22 cellular contexts compared by ENCODE assay signal in the genomic region with DNA sequence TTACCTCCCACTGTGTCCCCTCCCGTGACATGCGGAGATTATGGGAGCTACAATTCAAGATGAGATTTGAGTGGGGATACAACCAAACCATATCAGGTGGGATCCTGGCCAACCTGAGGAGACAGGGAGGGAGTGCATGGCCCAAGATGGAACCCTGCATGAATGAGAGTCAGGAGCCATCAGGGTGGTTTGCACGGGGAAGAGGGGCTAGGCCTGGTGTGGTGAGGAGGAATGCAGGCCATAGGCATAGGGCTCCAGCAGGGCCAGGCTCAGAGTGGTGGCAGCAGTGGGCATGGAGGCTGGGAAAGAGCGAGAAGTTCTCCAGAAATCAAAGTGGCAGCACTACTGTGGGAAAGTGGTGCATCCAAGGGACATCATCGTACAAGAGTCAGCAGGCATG.
DNase-seq lines count a peak whose midpoint lies in the region; FAIRE-seq and TF ChIP-seq lines count a peak whose summit lies in the region.
"Had no signal": no experiment of that assay in that cellular context is flagged by ENCODE, and none has a peak within 500 bp of the region (broad histone marks: within the 10 kb centered on the region; RNA-seq: fewer than 3 reads in every experiment).

No MANE protein-coding gene starts in this region.

- H3K9ac ChIP-seq in kidney (ENCODE audit: low read length in 2 of 2), result no peak overlapping the region
- H3K9ac ChIP-seq: BLaER1 had no signal

- H3K36me3 ChIP-seq in kidney (ENCODE audit: control insufficient read depth in 1 of 2, insufficient read depth in 2 of 2, low read length in 2 of 2), result no peaks in the 10 kb centered on the region
- no peaks in the 10 kb centered on the region for H3K36me3 ChIP-seq in uterus
- H3K36me3 ChIP-seq: BLaER1 had no signal

- H3K9me3 ChIP-seq in kidney (ENCODE audit: control insufficient read depth in 1 of 2, low read length in 2 of 2), result no peaks in the 10 kb centered on the region
- no peaks in the 10 kb centered on the region for H3K9me3 ChIP-seq in uterus
- H3K9me3 ChIP-seq: Caco-2 had no signal

- FAIRE-seq in kidney (lab: Jason Lieb, UNC), result no peak
- FAIRE-seq: A204.1, GM12891, GM18507 had no signal

- H3K27ac Mint-ChIP-seq in activated T-cell treated with anti-CD3 and anti-CD28 coated beads, Interleukin-2, amount 50 U/mL, for 24 hours, result no peak overlapping the region
- H3K27ac Mint-ChIP-seq in osteocyte (ENCODE audit: unreplicated experiment), result no peak overlapping the region
- H3K27ac Mint-ChIP-seq: B cell; CD4-positive, CD25-positive, alpha-beta regulatory T cell; CD8-positive, alpha-beta T cell; GM23338; H9 had no signal

- H3K27ac ChIP-seq in kidney (ENCODE audit: low read depth in 2 of 2, low read length in 2 of 2) (no peak overlapping the region), uterus (no peak overlapping the region)
- H3K27ac ChIP-seq: BLaER1, C4-2B had no signal

- H3K36me3 Mint-ChIP-seq in activated T-cell treated with anti-CD3 and anti-CD28 coated beads, Interleukin-2, amount 50 U/mL, for 24 hours (ENCODE audit: low read depth), result no peaks in the 10 kb centered on the region
- no peaks in the 10 kb centered on the region for H3K36me3 Mint-ChIP-seq in osteocyte (ENCODE audit: unreplicated experiment)
- H3K36me3 Mint-ChIP-seq: CD4-positive, CD25-positive, alpha-beta regulatory T cell; CD8-positive, alpha-beta T cell had no signal

- peak; percentile 27 for DNase-seq in activated T-cell treated with anti-CD3 and anti-CD28 coated beads, Interleukin-2, amount 50 U/mL, for 24 hours
- DNase-seq in activated T-cell treated with anti-CD3 and anti-CD28 coated beads, Interleukin-2, amount 50 U/mL, for 48 hours, result no peak
- DNase-seq in ecto neural progenitor cell (ENCODE audit: low spot score), result peak; percentile 8
- peak; percentile 22 for DNase-seq in kidney
- peak; percentile 56 for DNase-seq in osteocyte (ENCODE audit: extremely low spot score, unreplicated experiment)
- DNase-seq in NCI-H82 treated with DMSO at 0.1 percent for 48 hours (lab: John Stamatoyannopoulos, UW; ENCODE audit: unreplicated experiment), result no peak
- DNase-seq in uterus, result no peak
- DNase-seq: Caco-2; CD4-positive, CD25-positive, alpha-beta regulatory T cell; DMS 273 treated with DMSO at 0.1 percent for 48 hours; DMS53; DMS79 treated with DMSO at 0.1 percent for 48 hours; GF-D8; H9 had no signal

- no peaks in the 10 kb centered on the region for H3K27me3 ChIP-seq in uterus
- H3K27me3 ChIP-seq: BLaER1 had no signal

- H3K27me3 Mint-ChIP-seq in activated T-cell treated with anti-CD3 and anti-CD28 coated beads, Interleukin-2, amount 50 U/mL, for 24 hours, result peaks cover 66% of the 10 kb centered on the region
- peaks cover 79% of the 10 kb centered on the region for H3K27me3 Mint-ChIP-seq in osteocyte (ENCODE audit: unreplicated experiment)
- H3K27me3 Mint-ChIP-seq: B cell had no signal

- intact Hi-C loops in kidney (cut with DNase I) (no loop called here), uterus (cut with DNase I; ENCODE audit: low total_unique reads) (no loop called here)

- H3K4me1 Mint-ChIP-seq in activated T-cell treated with anti-CD3 and anti-CD28 coated beads, Interleukin-2, amount 50 U/mL, for 24 hours (ENCODE audit: low read depth), result peaks cover 61% of the 10 kb centered on the region
- no peaks in the 10 kb centered on the region for H3K4me1 Mint-ChIP-seq in osteocyte (ENCODE audit: unreplicated experiment)
- H3K4me1 Mint-ChIP-seq: GM23338 had no signal

- H3K4me3 ChIP-seq in kidney (ENCODE audit: low read length in 2 of 2), result no peak overlapping the region
- H3K4me3 ChIP-seq in uterus, result no peak overlapping the region
- H3K4me3 ChIP-seq: BLaER1, GM23338 had no signal

- H3K4me1 ChIP-seq in kidney (ENCODE audit: control insufficient read depth in 1 of 2, insufficient read depth in 1 of 2, low read depth in 1 of 2, low read length in 2 of 2) (peaks cover 0 to 4% of the 10 kb centered on the region in 2 donors), uterus (no peaks in the 10 kb centered on the region)

- TF ChIP-seq CTCF in kidney (IDR thresholded peaks at IDR 0.05; ENCODE audit: borderline replicate concordance, extremely low read depth, insufficient read depth) (no peak), osteocyte (IDR thresholded peaks at IDR 0.05) (no peak), uterus (IDR thresholded peaks at IDR 0.05) (no peak)

- no peak overlapping the region for H3K4me3 Mint-ChIP-seq in activated T-cell treated with anti-CD3 and anti-CD28 coated beads, Interleukin-2, amount 50 U/mL, for 24 hours
- no peak overlapping the region for H3K4me3 Mint-ChIP-seq in osteocyte (ENCODE audit: unreplicated experiment)
- H3K4me3 Mint-ChIP-seq: B cell; CD8-positive, alpha-beta T cell; GM23338; H9 had no signal

- TF ChIP-seq POLR2A in uterus (IDR thresholded peaks at IDR 0.05), result no peak

- peaks cover 19% of the 10 kb centered on the region for H3K9me3 Mint-ChIP-seq in activated T-cell treated with anti-CD3 and anti-CD28 coated beads, Interleukin-2, amount 50 U/mL, for 24 hours
- no peaks in the 10 kb centered on the region for H3K9me3 Mint-ChIP-seq in osteocyte (ENCODE audit: unreplicated experiment)
- H3K9me3 Mint-ChIP-seq: CD8-positive, alpha-beta T cell; GM23338 had no signal

Comparison
In these comparisons a context has a peak if more than half of its experiments do, and no peak if none do; other contexts are left out.
1. DNase-seq: peak in activated T-cell treated with anti-CD3 and anti-CD28 coated beads, Interleukin-2, amount 50 U/mL, for 24 hours (single experiment), ecto neural progenitor cell (single experiment), kidney (single experiment) and osteocyte (single experiment); none in activated T-cell treated with anti-CD3 and anti-CD28 coated beads, Interleukin-2, amount 50 U/mL, for 48 hours (0 of 2), NCI-H82 treated with DMSO at 0.1 percent for 48 hours (single experiment) and uterus (0 of 2).